22 cellular contexts compared by ENCODE assay signal in genomic region chr1:82503805-82504204, GRCh38.
DNase-seq lines count a peak whose midpoint lies in the region; ATAC-seq and TF ChIP-seq lines count a peak whose summit lies in the region.
"Had no signal": no experiment of that assay in that cellular context is flagged by ENCODE, and none has a peak within 500 bp of the region (broad histone marks: within the 10 kb centered on the region; RNA-seq: fewer than 3 reads in every experiment).

No MANE protein-coding gene starts in this region.

- no peak overlapping the region for H3K27ac ChIP-seq in body of pancreas
- no peak overlapping the region for H3K27ac ChIP-seq in left ventricle myocardium inferior (replicated peaks)
- H3K27ac ChIP-seq: HL-60, neutrophil, psoas muscle, upper lobe of right lung, WERI-Rb-1 had no signal

- intact Hi-C loops in body of pancreas (cut with DNase I) (no loop called here), left ventricle myocardium inferior (cut with micrococcal nuclease) (no loop called here), left ventricle myocardium superior (cut with micrococcal nuclease) (no loop called here)

- H3K4me3 ChIP-seq in astrocyte of the cerebellum (ENCODE audit: low read depth, low read length) (no peak overlapping the region), skeletal muscle cell (ENCODE audit: low read depth, low read length) (no peak overlapping the region), body of pancreas (no peak overlapping the region), left ventricle myocardium inferior (no peak overlapping the region)
- H3K4me3 ChIP-seq: psoas muscle, upper lobe of right lung had no signal

- H3K36me3 ChIP-seq in body of pancreas (replicated peaks in 1 of 2; ENCODE audit: insufficient read depth in 1 of 2, low read depth in 2 of 2): no peaks in the 10 kb centered on the region
- H3K36me3 ChIP-seq in left ventricle myocardium inferior: no peaks in the 10 kb centered on the region
- H3K36me3 ChIP-seq: neutrophil, upper lobe of right lung, WERI-Rb-1 had no signal

- WGBS in body of pancreas, 2 donors: 86 to 96% methylated on average over 1 of the region's 1 CpG

- no peaks in the 10 kb centered on the region for H3K27me3 ChIP-seq in body of pancreas
- no peaks in the 10 kb centered on the region for H3K27me3 ChIP-seq in left ventricle myocardium inferior (ENCODE audit: low read depth)
- H3K27me3 ChIP-seq: neutrophil, upper lobe of right lung had no signal

- DNase-seq in NCI-H446 treated with DMSO at 0.1 percent for 48 hours (lab: John Stamatoyannopoulos, UW) (peak; percentile 4), astrocyte of the cerebellum (ENCODE audit: low read depth) (peak; percentile 29), fibroblast of gingiva (ENCODE audit: low read depth) (peak; percentile 69), skeletal muscle cell (ENCODE audit: low read depth) (peak; percentile 29), COR-L47 (lab: John Stamatoyannopoulos, UW) (no peak), body of pancreas (no peak), left ventricle myocardium inferior (no peak), left ventricle myocardium superior (no peak)
- DNase-seq: activated CD4-positive, alpha-beta T cell treated with anti-CD3 and anti-CD28 coated beads, Interleukin-2, amount 50 U/mL, for 1 hour; CD4-positive, alpha-beta memory T cell; DMS 273 treated with DMSO at 0.1 percent for 48 hours; effector memory CD8-positive, alpha-beta T cell; kidney glomerular epithelial cell; NCI-H1092; NCI-H187 treated with DMSO at 0.1 percent for 48 hours; psoas muscle; T-helper 2 cell; upper lobe of right lung; WERI-Rb-1 had no signal

- TF ChIP-seq POLR2A in body of pancreas (IDR thresholded peaks at IDR 0.05): no peak

- no peak for TF ChIP-seq CTCF in astrocyte of the cerebellum (IDR thresholded peaks at IDR 0.05; ENCODE audit: low read depth, low read length, missing control alignments)
- no peak for TF ChIP-seq CTCF in body of pancreas (IDR thresholded peaks at IDR 0.05)
- no peak for TF ChIP-seq CTCF in left ventricle myocardium inferior (IDR thresholded peaks at IDR 0.05; ENCODE audit: borderline replicate concordance)

- H3K9me3 ChIP-seq in body of pancreas: no peaks in the 10 kb centered on the region
- H3K9me3 ChIP-seq in left ventricle myocardium inferior (replicated peaks): no peaks in the 10 kb centered on the region
- H3K9me3 ChIP-seq: psoas muscle, upper lobe of right lung had no signal

- H3K4me1 ChIP-seq in body of pancreas (peaks cover 8% of the 10 kb centered on the region), left ventricle myocardium inferior (no peaks in the 10 kb centered on the region)
- H3K4me1 ChIP-seq: psoas muscle, upper lobe of right lung had no signal

- in situ Hi-C loops in astrocyte of the cerebellum (cut with HindIII; ENCODE audit: low sequenced_read_pairs): loop anchor here (5.0 kb wide), 1 partner anchor 37 kb away; no protein-coding TSS in a partner anchor

- no peak for ATAC-seq in body of pancreas
- no peak for ATAC-seq in left ventricle myocardium superior
- ATAC-seq: effector memory CD8-positive, alpha-beta T cell; HCT116; psoas muscle; upper lobe of right lung had no signal

Comparison
In these comparisons a context has a peak if more than half of its experiments do, and no peak if none do; other contexts are left out.
1. DNase-seq: peak in NCI-H446 treated with DMSO at 0.1 percent for 48 hours (single experiment), astrocyte of the cerebellum (single experiment), fibroblast of gingiva (single experiment) and skeletal muscle cell (single experiment); none in COR-L47 (single experiment), body of pancreas (0 of 4), left ventricle myocardium inferior (single experiment) and left ventricle myocardium superior (single experiment).